ENCODE assay signal across 18 cellular contexts in the genomic region with DNA sequence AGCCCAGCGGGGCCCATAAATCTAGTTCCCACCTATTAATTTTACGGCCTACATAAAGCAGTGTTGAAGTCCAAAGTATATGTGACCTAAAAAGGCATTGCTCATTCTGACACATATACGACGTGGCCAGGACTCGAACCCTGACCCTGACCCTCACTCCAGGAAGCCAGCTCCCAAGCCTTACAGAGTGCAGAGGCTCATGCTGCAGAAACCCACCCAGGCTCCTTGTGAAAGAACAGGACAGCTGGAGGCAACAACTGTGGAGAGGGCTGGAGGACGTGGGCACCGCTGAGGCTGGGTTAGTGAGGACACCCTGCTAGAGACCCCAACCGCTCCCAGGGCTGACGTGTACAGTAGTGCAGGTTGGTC.
DNase-seq lines count a peak whose midpoint lies in the region; ATAC-seq and TF ChIP-seq lines count a peak whose summit lies in the region.
"Had no signal": no experiment of that assay in that cellular context is flagged by ENCODE, and none has a peak within 500 bp of the region (broad histone marks: within the 10 kb centered on the region; RNA-seq: fewer than 3 reads in every experiment).

No MANE protein-coding gene starts in this region.

- DNase-seq in Right ventricle myocardium superior, result peak; percentile 30
- no peak for DNase-seq in heart right ventricle
- peak; percentile 11 for DNase-seq in WERI-Rb-1
- DNase-seq in lung (ENCODE audit: low spot score), result peak; percentile 22
- DNase-seq in transverse colon, result peak; percentile 29
- no peak for DNase-seq in germinal center (ENCODE audit: low spot score)
- DNase-seq in ACHN, result no peak
- DNase-seq in Kasumi-1 (lab: John Stamatoyannopoulos, UW), result no peak
- DNase-seq: AML-193; CD4-positive, CD25-positive, alpha-beta regulatory T cell; GOT3; NCI-H1092 treated with DMSO at 0.1 percent for 48 hours; NCI-H1694; NCI-H2107; NCI-H345; NCI-H748 treated with DMSO at 0.1 percent for 48 hours; PC-3 had no signal

- H3K27ac ChIP-seq in heart right ventricle (no peak overlapping the region), WERI-Rb-1 (no peak overlapping the region), lung (ENCODE audit: low read depth in 1 of 2, low read length in 1 of 2) (no peak overlapping the region), transverse colon (peak overlapping the region in 3 of 4 donors; percentile 31 to 56 (median 41))

- TF ChIP-seq CTCF in heart right ventricle (IDR thresholded peaks at IDR 0.05) (no peak), WERI-Rb-1 (IDR thresholded peaks at IDR 0.05; ENCODE audit: low read depth, low read length) (no peak), lung (IDR thresholded peaks at IDR 0.05; ENCODE audit: control extremely low read depth, extremely low read depth) (no peak), transverse colon (IDR thresholded peaks at IDR 0.05) (no peak)

- intact Hi-C loops in Right ventricle myocardium superior (cut with DNase I), result loop anchor here (10.0 kb wide), 1 partner anchor 819 kb away; no protein-coding TSS in a partner anchor
- intact Hi-C loops in heart right ventricle (cut with DNase I), result loop anchor here in 7 of 10 donors (5.0 to 10.0 kb wide), 7 partner anchors 119 to 819 kb away; no protein-coding TSS in a partner anchor
- intact Hi-C loops in transverse colon (cut with DNase I; ENCODE audit: low total_unique reads), result no loop called here

- H3K4me3 ChIP-seq in heart right ventricle, result no peak overlapping the region
- no peak overlapping the region for H3K4me3 ChIP-seq in WERI-Rb-1 (ENCODE audit: low read depth, low read length)
- no peak overlapping the region for H3K4me3 ChIP-seq in lung
- no peak overlapping the region for H3K4me3 ChIP-seq in transverse colon
- H3K4me3 ChIP-seq: K562 had no signal

- no peak for TF ChIP-seq POLR2A in transverse colon (IDR thresholded peaks at IDR 0.05)

- in situ Hi-C loops in transverse colon (cut with MboI; ENCODE audit: low pct_ligation_motif_present in 1 of 4, low pct_unique_long_range_greater_than_20kb in 1 of 4, low sequenced_read_pairs in 3 of 4) (loop anchor here in 3 of 4 donors (10.0 to 25.0 kb wide), 5 partner anchors 219 to 811 kb away; partner anchors contain the start of gene CYP26B1 (in 1 of the 3)), ACHN (cut with HindIII; ENCODE audit: low pct_ligation_motif_present, low pct_unique_long_range_greater_than_20kb, low sequenced_read_pairs) (no loop called here)

- H3K4me1 ChIP-seq in heart right ventricle, result peaks cover 0 to 4% (median 0%) of the 10 kb centered on the region in 9 donors
- H3K4me1 ChIP-seq in lung (ENCODE audit: control insufficient read depth in 2 of 2, insufficient read depth in 2 of 2, low read length in 2 of 2), result peaks cover 0 to 7% of the 10 kb centered on the region in 2 donors
- H3K4me1 ChIP-seq in transverse colon, result peaks cover 10 to 23% (median 18%) of the 10 kb centered on the region in 4 donors

- H3K36me3 ChIP-seq in heart right ventricle (no peaks in the 10 kb centered on the region), WERI-Rb-1 (no peaks in the 10 kb centered on the region), lung (ENCODE audit: control insufficient read depth in 2 of 2, insufficient read depth in 2 of 2, low read length in 2 of 2) (no peaks in the 10 kb centered on the region), transverse colon (no peaks in the 10 kb centered on the region)

- no peaks in the 10 kb centered on the region for H3K27me3 ChIP-seq in heart right ventricle
- no peaks in the 10 kb centered on the region for H3K27me3 ChIP-seq in WERI-Rb-1 (ENCODE audit: insufficient read depth, low read depth, severe bottlenecking)
- no peaks in the 10 kb centered on the region for H3K27me3 ChIP-seq in lung (ENCODE audit: control insufficient read depth, insufficient read depth)
- no peaks in the 10 kb centered on the region for H3K27me3 ChIP-seq in transverse colon

- H3K9me3 ChIP-seq in heart right ventricle (no peaks in the 10 kb centered on the region), WERI-Rb-1 (ENCODE audit: severe bottlenecking) (peaks cover 3% of the 10 kb centered on the region), lung (ENCODE audit: control insufficient read depth in 2 of 2, insufficient read depth in 1 of 2, low read length in 1 of 2) (no peaks in the 10 kb centered on the region), transverse colon (no peaks in the 10 kb centered on the region)

- no peak for ATAC-seq in Right ventricle myocardium superior (ENCODE audit: poor library complexity)
- ATAC-seq in heart right ventricle, result no peak
- no peak for ATAC-seq in lung (ENCODE audit: insufficient read depth, low FRiP score)
- ATAC-seq: K562, PC-3 had no signal

- 92 to 96% methylated on average over 9 of the region's 9 CpGs for WGBS in heart right ventricle, 2 donors
- WGBS in lung, 2 donors, result 95 to 96% methylated on average over 9 of the region's 9 CpGs
- 65% methylated on average over 9 of the region's 9 CpGs; no CpG with 5 or more reads in 1 of the 2 donors for WGBS in transverse colon (ENCODE audit: low coverage in 1 of 2), 2 donors

- TF ChIP-seq EP300 in transverse colon (IDR thresholded peaks at IDR 0.05; ENCODE audit: low read depth), result peak; percentile 12

Comparison
In these comparisons a context has a peak if more than half of its experiments do, and no peak if none do; other contexts are left out.
1. DNase-seq: peak in Right ventricle myocardium superior (single experiment), WERI-Rb-1 (single experiment), lung (single experiment) and transverse colon (single experiment); none in heart right ventricle (0 of 2), germinal center (single experiment), ACHN (single experiment) and Kasumi-1 (0 of 2).
2. H3K27ac ChIP-seq: peak in transverse colon (3 of 4); none in heart right ventricle (0 of 10), WERI-Rb-1 (single experiment) and lung (0 of 2).